Comparison of ENCODE assay signal across 11 cellular contexts in genomic region chr3:35296533-35296932, GRCh38.
DNase-seq lines count a peak whose midpoint lies in the region; ATAC-seq and TF ChIP-seq lines count a peak whose summit lies in the region.
"Had no signal": no experiment of that assay in that cellular context is flagged by ENCODE, and none has a peak within 500 bp of the region (broad histone marks: within the 10 kb centered on the region; RNA-seq: fewer than 3 reads in every experiment).

No MANE protein-coding gene starts in this region.

- peaks cover 0 to 4% (median 0%) of the 10 kb centered on the region in 5 donors for H3K27me3 Mint-ChIP-seq in naive thymus-derived CD4-positive, alpha-beta T cell

- WGBS in esophagus muscularis mucosa: 80% methylated on average over 4 of the region's 4 CpGs

- H3K36me3 ChIP-seq in naive thymus-derived CD4-positive, alpha-beta T cell (ENCODE audit: control insufficient read depth in 2 of 3, insufficient read depth in 3 of 3, low read length in 3 of 3): no peaks in the 10 kb centered on the region
- no peaks in the 10 kb centered on the region for H3K36me3 ChIP-seq in esophagus muscularis mucosa

- H3K27me3 ChIP-seq in naive thymus-derived CD4-positive, alpha-beta T cell (ENCODE audit: control insufficient read depth in 2 of 2, insufficient read depth in 2 of 2, low read length in 2 of 2): no peaks in the 10 kb centered on the region
- no peaks in the 10 kb centered on the region for H3K27me3 ChIP-seq in esophagus muscularis mucosa

- no peak overlapping the region for H3K4me3 ChIP-seq in naive thymus-derived CD4-positive, alpha-beta T cell (ENCODE audit: low read length)
- H3K4me3 ChIP-seq in esophagus muscularis mucosa: no peak overlapping the region

- no peak for TF ChIP-seq EP300 in esophagus muscularis mucosa (IDR thresholded peaks at IDR 0.05)

- POLR2A ChIA-PET in naive thymus-derived CD4-positive, alpha-beta T cell (lab: Charles Lee): no interaction called here

- ATAC-seq in HG02981 (IDR thresholded peaks at IDR 0.05; ENCODE audit: unreplicated experiment) (peak; percentile 64), HG02678 (IDR thresholded peaks at IDR 0.05; ENCODE audit: unreplicated experiment) (no peak)
- no peak for ATAC-seq in naive thymus-derived CD4-positive, alpha-beta T cell

- H3K9me3 Mint-ChIP-seq in naive thymus-derived CD4-positive, alpha-beta T cell: peaks cover 0 to 6% (median 3%) of the 10 kb centered on the region in 11 donors

- TF ChIP-seq CTCF in esophagus muscularis mucosa (IDR thresholded peaks at IDR 0.05): no peak

- H3K27ac Mint-ChIP-seq in naive thymus-derived CD4-positive, alpha-beta T cell: peak overlapping the region in 1 of 9 donors; percentile 17

- CTCF ChIA-PET in naive thymus-derived CD4-positive, alpha-beta T cell (lab: Charles Lee): no interaction called here

- H3K36me3 Mint-ChIP-seq in naive thymus-derived CD4-positive, alpha-beta T cell: no peaks in the 10 kb centered on the region

- no peak overlapping the region for H3K4me3 Mint-ChIP-seq in naive thymus-derived CD4-positive, alpha-beta T cell

- no peak overlapping the region for H3K27ac ChIP-seq in naive thymus-derived CD4-positive, alpha-beta T cell (ENCODE audit: low read depth, low read length)
- H3K27ac ChIP-seq in esophagus muscularis mucosa (replicated peaks in 1 of 4): no peak overlapping the region

- H3K9me3 ChIP-seq in naive thymus-derived CD4-positive, alpha-beta T cell (ENCODE audit: control insufficient read depth in 2 of 3, low read length in 3 of 3): no peaks in the 10 kb centered on the region
- H3K9me3 ChIP-seq in esophagus muscularis mucosa: no peaks in the 10 kb centered on the region
- H3K9me3 ChIP-seq: SK-N-SH had no signal

- DNase-seq in activated T-cell treated with anti-CD3 and anti-CD28 coated beads for 24 hours (ENCODE audit: low read depth) (peak; percentile 1), SKM-1 treated with dmso at 0.1 percent for 144 hours (lab: John Stamatoyannopoulos, UW; ENCODE audit: unreplicated experiment) (peak; percentile 61), HuH-7 (ENCODE audit: low spot score) (no peak), esophagus muscularis mucosa (ENCODE audit: extremely low spot score) (no peak)
- DNase-seq in activated T-cell treated with anti-CD3 and anti-CD28 coated beads, Interleukin-2, amount 50 U/mL, for 1 hour: no peak
- DNase-seq in naive thymus-derived CD4-positive, alpha-beta T cell: peak in 6 of 9 donors; percentile 0 to 36 (median 11)
- DNase-seq: midbrain, NCI-H2107, SK-N-SH had no signal

- H3K4me1 ChIP-seq in naive thymus-derived CD4-positive, alpha-beta T cell (ENCODE audit: control insufficient read depth in 2 of 2, insufficient read depth in 2 of 2, low read length in 2 of 2): no peaks in the 10 kb centered on the region
- H3K4me1 ChIP-seq in esophagus muscularis mucosa: no peaks in the 10 kb centered on the region

- peaks cover 0 to 6% (median 4%) of the 10 kb centered on the region in 7 donors for H3K4me1 Mint-ChIP-seq in naive thymus-derived CD4-positive, alpha-beta T cell

- intact Hi-C loops in naive thymus-derived CD4-positive, alpha-beta T cell (cut with micrococcal nuclease): no loop called here
- intact Hi-C loops in esophagus muscularis mucosa (cut with DNase I): no loop called here

- no peak for TF ChIP-seq POLR2A in esophagus muscularis mucosa (IDR thresholded peaks at IDR 0.05; ENCODE audit: low read depth)

Comparison
In these comparisons a context has a peak if more than half of its experiments do, and no peak if none do; other contexts are left out.
1. DNase-seq: peak in activated T-cell treated with anti-CD3 and anti-CD28 coated beads for 24 hours (single experiment), SKM-1 treated with dmso at 0.1 percent for 144 hours (single experiment) and naive thymus-derived CD4-positive, alpha-beta T cell (6 of 9); none in activated T-cell treated with anti-CD3 and anti-CD28 coated beads, Interleukin-2, amount 50 U/mL, for 1 hour (single experiment), HuH-7 (single experiment) and esophagus muscularis mucosa (single experiment).